11 cellular contexts compared by ENCODE assay signal in the genomic region with DNA sequence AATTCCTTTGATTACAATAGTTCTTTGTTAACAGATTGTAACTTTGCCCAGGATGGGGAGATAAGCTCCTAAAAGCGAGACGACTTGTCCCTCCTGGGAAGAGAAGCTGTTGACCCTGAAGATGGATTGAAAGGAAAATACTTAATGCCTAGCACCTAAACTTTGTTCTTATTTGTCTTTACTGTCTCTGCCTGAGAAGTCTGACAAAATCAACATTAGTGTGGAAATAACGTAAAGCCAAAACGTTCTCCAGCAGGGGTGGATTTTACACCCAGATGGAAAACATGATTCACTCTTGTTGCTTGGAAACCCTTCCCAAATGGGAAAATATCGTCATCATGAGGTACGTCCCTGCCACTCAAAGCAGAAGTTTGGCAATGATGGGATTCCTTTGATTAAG.
DNase-seq lines count a peak whose midpoint lies in the region; ATAC-seq, FAIRE-seq and TF ChIP-seq lines count a peak whose summit lies in the region.
"Had no signal": no experiment of that assay in that cellular context is flagged by ENCODE, and none has a peak within 500 bp of the region (broad histone marks: within the 10 kb centered on the region; RNA-seq: fewer than 3 reads in every experiment).

No MANE protein-coding gene starts in this region.

- no peaks in the 10 kb centered on the region for H3K27me3 ChIP-seq in HUES64 (ENCODE audit: insufficient read depth, low read length)
- peaks cover 6% of the 10 kb centered on the region for H3K27me3 ChIP-seq in bronchial epithelial cell (ENCODE audit: control insufficient read depth, insufficient read depth, low read length)
- no peaks in the 10 kb centered on the region for H3K27me3 ChIP-seq in tibial artery
- H3K27me3 ChIP-seq: cardiac muscle cell had no signal

- TF ChIP-seq CTCF in bronchial epithelial cell (IDR thresholded peaks at IDR 0.05; ENCODE audit: insufficient read depth, low read length, severe bottlenecking): no peak
- peak in 1 of 2 experiments; percentile 27 for TF ChIP-seq CTCF in tibial artery (IDR thresholded peaks at IDR 0.05)

- 66% methylated on average over 6 of the region's 6 CpGs for WGBS in HUES64

- H3K27ac ChIP-seq in HUES64 (ENCODE audit: low read depth, low read length) (peak overlapping the region; percentile 3; the same call in 1 of the 2 replicates), tibial artery (peak overlapping the region; percentile 69 to 72)
- H3K27ac ChIP-seq: cardiac muscle cell, PC-9 had no signal

- FAIRE-seq in bronchial epithelial cell (lab: Jason Lieb, UNC): no peak
- FAIRE-seq: TTC549 had no signal

- ATAC-seq in GM19395 (IDR thresholded peaks at IDR 0.05; ENCODE audit: unreplicated experiment) (no peak), HG03159 (IDR thresholded peaks at IDR 0.05; ENCODE audit: unreplicated experiment) (no peak)

- intact Hi-C loops in tibial artery (cut with DNase I; ENCODE audit: low total_unique reads): no loop called here

- H3K9ac ChIP-seq in HUES64 (ENCODE audit: low read depth, low read length): no peak overlapping the region

- H3K36me3 ChIP-seq in HUES64 (ENCODE audit: insufficient read depth, low read length) (no peaks in the 10 kb centered on the region), bronchial epithelial cell (ENCODE audit: control insufficient read depth, insufficient read depth, low read length) (no peaks in the 10 kb centered on the region), tibial artery (no peaks in the 10 kb centered on the region)
- H3K36me3 ChIP-seq: cardiac muscle cell had no signal

- DNase-seq in bronchial epithelial cell (ENCODE audit: low read depth) (peak; percentile 56), medulla oblongata (ENCODE audit: extremely low spot score) (peak; percentile 16), tibial artery (no peak)
- no peak for DNase-seq in activated CD8-positive, alpha-beta memory T cell treated with anti-CD3 and anti-CD28 coated beads, Interleukin-2, amount 50 U/mL, for 4 hours
- DNase-seq in stimulated activated CD4-positive, alpha-beta T cell treated with anti-CD3 and anti-CD28 coated beads, Interleukin-15, amount 100 ng/mL, for 24 hours: no peak
- DNase-seq: PC-9 had no signal

- no peak overlapping the region for H3K4me3 ChIP-seq in HUES64 (ENCODE audit: low read length)
- H3K4me3 ChIP-seq in bronchial epithelial cell (ENCODE audit: low read depth, low read length): no peak overlapping the region
- no peak overlapping the region for H3K4me3 ChIP-seq in tibial artery
- H3K4me3 ChIP-seq: cardiac muscle cell, PC-9 had no signal

- no peaks in the 10 kb centered on the region for H3K9me3 ChIP-seq in HUES64 (ENCODE audit: insufficient read depth, low read depth, low read length)
- H3K9me3 ChIP-seq in tibial artery: no peaks in the 10 kb centered on the region

- H3K4me1 ChIP-seq in HUES64 (ENCODE audit: insufficient read depth, low read length): peaks cover 32% of the 10 kb centered on the region
- peaks cover 0 to 36% (median 30%) of the 10 kb centered on the region in 4 donors for H3K4me1 ChIP-seq in tibial artery

Comparison
In these comparisons a context has a peak if more than half of its experiments do, and no peak if none do; other contexts are left out.
1. DNase-seq: peak in bronchial epithelial cell (single experiment) and medulla oblongata (single experiment); none in tibial artery (0 of 2), activated CD8-positive, alpha-beta memory T cell treated with anti-CD3 and anti-CD28 coated beads, Interleukin-2, amount 50 U/mL, for 4 hours (single experiment) and stimulated activated CD4-positive, alpha-beta T cell treated with anti-CD3 and anti-CD28 coated beads, Interleukin-15, amount 100 ng/mL, for 24 hours (single experiment).